ENCODE assay signal across 1 cellular context in the genomic region with DNA sequence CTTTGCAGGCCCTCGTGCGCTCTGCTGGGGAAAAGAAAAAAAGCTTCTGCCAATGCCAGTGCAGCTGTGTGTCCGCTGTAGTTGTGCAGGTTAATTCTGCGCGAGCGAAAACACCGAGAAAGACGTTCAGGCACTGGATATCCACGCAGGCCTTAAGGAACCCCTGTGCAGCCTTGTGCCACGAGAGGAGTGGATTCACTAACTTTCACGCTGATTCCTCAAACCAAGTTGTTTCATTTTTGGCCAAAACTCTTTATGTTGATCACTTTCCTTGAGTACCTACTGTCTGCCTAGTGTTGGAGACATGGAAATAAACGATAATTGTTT.
A peak's percentile ranks its signal among the peaks of the same experiment; 100 is the strongest.
TF ChIP-seq lines count a peak whose summit lies in the region.

No MANE protein-coding gene starts in this region.

TF ChIP-seq in K562, 482 proteins besides CTCF, POLR2A, EP300 and RAD21 (continued from another document and continues in another):
- TF ChIP-seq PHF8 (IDR thresholded peaks at IDR 0.05; ENCODE audit: borderline replicate concordance, low read length) (no peak), TAF7 (tag; IDR thresholded peaks at IDR 0.05) (0 out of 2 replicates have a peak, but pooled peaks have one; percentile 19), MEF2A (IDR thresholded peaks at IDR 0.05; ENCODE audit: control insufficient read depth, low read depth, low read length) (no peak), SRF (CRISPR knock-in tag; IDR thresholded peaks at IDR 0.05) (0 out of 4 replicates have a peak, but pooled peaks of 1 of the 2 experiments have one; percentile 17), MEIS2 (IDR thresholded peaks at IDR 0.05; ENCODE audit: partially characterized antibody) (no peak), USF1 (CRISPR knock-in tag; IDR thresholded peaks at IDR 0.05) (no peak), ZBTB40 (IDR thresholded peaks at IDR 0.05) (peak; percentile 46; the same call in 1 of the 2 replicates), ZBTB40 (CRISPR knock-in tag; IDR thresholded peaks at IDR 0.05) (no peak), ZNF384 (IDR thresholded peaks at IDR 0.05; ENCODE audit: low read depth, low read length) (0 out of 2 replicates have a peak, but pooled peaks have one; percentile 7), MIER1 (IDR thresholded peaks at IDR 0.05; ENCODE audit: low read depth) (no peak), NR2C1 (IDR thresholded peaks at IDR 0.05) (no peak), NR2C1 (tag; IDR thresholded peaks at IDR 0.05) (0 out of 2 replicates have a peak, but pooled peaks have one; percentile 10), MAFF (IDR thresholded peaks at IDR 0.05; ENCODE audit: low read length) (no peak), ZNF780A (CRISPR knock-in tag; IDR thresholded peaks at IDR 0.05) (no peak), ZZZ3 (IDR thresholded peaks at IDR 0.05) (no peak), MYNN (IDR thresholded peaks at IDR 0.05) (0 out of 2 replicates have a peak, but pooled peaks have one; percentile 33), MYNN (CRISPR knock-in tag; IDR thresholded peaks at IDR 0.05) (no peak), MGA (IDR thresholded peaks at IDR 0.05) (peak; percentile 37; the same call in 1 of the 2 replicates), L3MBTL2 (IDR thresholded peaks at IDR 0.05) (peak; percentile 69; the same call in 1 of the 2 replicates), MAX (CRISPR knock-in tag; IDR thresholded peaks at IDR 0.05) (peak; percentile 9; the same call in 1 of the 2 replicates), MXI1 (IDR thresholded peaks at IDR 0.05; ENCODE audit: low read depth, low read length) (no peak)
- TF ChIP-seq, protein P1, sequence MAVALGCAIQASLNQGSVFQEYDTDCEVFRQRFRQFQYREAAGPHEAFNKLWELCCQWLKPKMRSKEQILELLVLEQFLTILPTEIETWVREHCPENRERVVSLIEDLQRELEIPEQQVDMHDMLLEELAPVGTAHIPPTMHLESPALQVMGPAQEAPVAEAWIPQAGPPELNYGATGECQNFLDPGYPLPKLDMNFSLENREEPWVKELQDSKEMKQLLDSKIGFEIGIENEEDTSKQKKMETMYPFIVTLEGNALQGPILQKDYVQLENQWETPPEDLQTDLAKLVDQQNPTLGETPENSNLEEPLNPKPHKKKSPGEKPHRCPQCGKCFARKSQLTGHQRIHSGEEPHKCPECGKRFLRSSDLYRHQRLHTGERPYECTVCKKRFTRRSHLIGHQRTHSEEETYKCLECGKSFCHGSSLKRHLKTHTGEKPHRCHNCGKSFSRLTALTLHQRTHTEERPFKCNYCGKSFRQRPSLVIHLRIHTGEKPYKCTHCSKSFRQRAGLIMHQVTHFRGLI (CRISPR knock-in tag; IDR thresholded peaks at IDR 0.05): 0 out of 2 replicates have a peak, but pooled peaks have one; percentile 0
- TF ChIP-seq, protein P2, sequence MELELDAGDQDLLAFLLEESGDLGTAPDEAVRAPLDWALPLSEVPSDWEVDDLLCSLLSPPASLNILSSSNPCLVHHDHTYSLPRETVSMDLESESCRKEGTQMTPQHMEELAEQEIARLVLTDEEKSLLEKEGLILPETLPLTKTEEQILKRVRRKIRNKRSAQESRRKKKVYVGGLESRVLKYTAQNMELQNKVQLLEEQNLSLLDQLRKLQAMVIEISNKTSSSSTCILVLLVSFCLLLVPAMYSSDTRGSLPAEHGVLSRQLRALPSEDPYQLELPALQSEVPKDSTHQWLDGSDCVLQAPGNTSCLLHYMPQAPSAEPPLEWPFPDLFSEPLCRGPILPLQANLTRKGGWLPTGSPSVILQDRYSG (tag; conservative IDR thresholded peaks at IDR 0.05; ENCODE audit: low read depth): peak; percentile 55; the same call in 1 of the 2 replicates
- TF ChIP-seq, protein P3, sequence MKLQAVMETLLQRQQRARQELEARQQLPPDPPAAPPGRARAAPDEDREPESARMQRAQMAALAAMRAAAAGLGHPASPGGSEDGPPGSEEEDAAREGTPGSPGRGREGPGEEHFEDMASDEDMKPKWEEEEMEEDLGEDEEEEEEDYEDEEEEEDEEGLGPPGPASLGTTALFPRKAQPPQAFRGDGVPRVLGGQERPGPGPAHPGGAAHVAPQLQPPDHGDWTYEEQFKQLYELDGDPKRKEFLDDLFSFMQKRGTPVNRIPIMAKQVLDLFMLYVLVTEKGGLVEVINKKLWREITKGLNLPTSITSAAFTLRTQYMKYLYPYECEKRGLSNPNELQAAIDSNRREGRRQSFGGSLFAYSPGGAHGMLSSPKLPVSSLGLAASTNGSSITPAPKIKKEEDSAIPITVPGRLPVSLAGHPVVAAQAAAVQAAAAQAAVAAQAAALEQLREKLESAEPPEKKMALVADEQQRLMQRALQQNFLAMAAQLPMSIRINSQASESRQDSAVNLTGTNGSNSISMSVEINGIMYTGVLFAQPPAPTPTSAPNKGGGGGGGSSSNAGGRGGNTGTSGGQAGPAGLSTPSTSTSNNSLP (IDR thresholded peaks at IDR 0.05; ENCODE audit: borderline replicate concordance, low read depth, low read length): no peak
